In genomic region chr16:29839822-29840221, GRCh38 we compare ENCODE assay signal across 21 cellular contexts.
"Had no signal": no experiment of that assay in that cellular context is flagged by ENCODE, and none has a peak within 500 bp of the region (broad histone marks: within the 10 kb centered on the region; RNA-seq: fewer than 3 reads in every experiment).

No MANE protein-coding gene starts in this region.

- H3K27ac ChIP-seq: cardiac muscle cell, foreskin keratinocyte, hepatocyte, left lung, right lobe of liver, skin epidermis, stomach, suprapubic skin, transverse colon had no signal

- H3K4me1 Mint-ChIP-seq: activated naive CD8-positive, alpha-beta T cell treated with anti-CD3 and anti-CD28 coated beads, Interleukin-2, amount 10 ng/mL, durations not matched to agents 7 days and 5 days; immature natural killer cell; nephron; WTC11 had no signal

- H3K9me3 Mint-ChIP-seq: activated naive CD8-positive, alpha-beta T cell treated with anti-CD3 and anti-CD28 coated beads, Interleukin-2, amount 10 ng/mL, durations not matched to agents 7 days and 5 days; activated T-cell treated with anti-CD3 and anti-CD28 coated beads, Interleukin-2, amount 50 U/mL, for 72 hours; dendritic cell treated with granulocyte-macrophage colony-stimulating factor and Interleukin-4, amounts not matched to agents 40 ng/mL and 50 ng/mL, for 4 days; immature natural killer cell; nephron; WTC11 had no signal

- H3K36me3 Mint-ChIP-seq: WTC11 had no signal

- ATAC-seq: activated T-cell treated with anti-CD3 and anti-CD28 coated beads, Interleukin-2, amount 50 U/mL, for 72 hours; foreskin keratinocyte; left lung; right lobe of liver; WTC11 had no signal

- H3K4me2 ChIP-seq: hepatocyte had no signal

- H3K27ac Mint-ChIP-seq: activated naive CD8-positive, alpha-beta T cell treated with anti-CD3 and anti-CD28 coated beads, Interleukin-2, amount 10 ng/mL, durations not matched to agents 7 days and 5 days; dendritic cell treated with granulocyte-macrophage colony-stimulating factor and Interleukin-4, amounts not matched to agents 40 ng/mL and 50 ng/mL, for 4 days; nephron; WTC11 had no signal

- H3K27me3 ChIP-seq: cardiac muscle cell, foreskin keratinocyte, hepatocyte, left lung, right lobe of liver, stomach, suprapubic skin, transverse colon had no signal

- H3K4me3 ChIP-seq: cardiac muscle cell, hepatocyte, left lung, right lobe of liver, skin epidermis, stomach, suprapubic skin, transverse colon had no signal

- H3K9me3 ChIP-seq: left lung, right lobe of liver, stomach, suprapubic skin, transverse colon had no signal

- H3K79me2 ChIP-seq: hepatocyte had no signal

- H3K27me3 Mint-ChIP-seq: activated naive CD8-positive, alpha-beta T cell treated with anti-CD3 and anti-CD28 coated beads, Interleukin-2, amount 10 ng/mL, durations not matched to agents 7 days and 5 days; dendritic cell treated with granulocyte-macrophage colony-stimulating factor and Interleukin-4, amounts not matched to agents 40 ng/mL and 50 ng/mL, for 4 days had no signal

- H2AFZ ChIP-seq: hepatocyte had no signal

- H3K36me3 ChIP-seq: cardiac muscle cell had no signal

- H3K4me3 Mint-ChIP-seq: activated naive CD8-positive, alpha-beta T cell treated with anti-CD3 and anti-CD28 coated beads, Interleukin-2, amount 10 ng/mL, durations not matched to agents 7 days and 5 days; activated T-cell treated with anti-CD3 and anti-CD28 coated beads, Interleukin-2, amount 50 U/mL, for 72 hours; dendritic cell treated with granulocyte-macrophage colony-stimulating factor and Interleukin-4, amounts not matched to agents 40 ng/mL and 50 ng/mL, for 4 days; immature natural killer cell; nephron; WTC11 had no signal

- H3K4me1 ChIP-seq: foreskin keratinocyte, right lobe of liver, stomach, suprapubic skin, transverse colon had no signal

- DNase-seq: activated CD4-positive, alpha-beta T cell treated with anti-CD3 and anti-CD28 coated beads, Interleukin-2, amount 50 U/mL, for 48 hours; activated CD8-positive, alpha-beta memory T cell treated with anti-CD3 and anti-CD28 coated beads, Interleukin-2, amount 50 U/mL, for 48 hours; activated gamma-delta T cell treated with Interleukin-2 at 50 U/mL for 16 hours; activated naive CD8-positive, alpha-beta T cell treated with anti-CD3 and anti-CD28 coated beads, Interleukin-2, amount 10 ng/mL, durations not matched to agents 7 days and 5 days; activated T-cell treated with anti-CD3 and anti-CD28 coated beads, Interleukin-2, amount 50 U/mL, for 72 hours; effector CD8-positive, alpha-beta T cell; foreskin keratinocyte; immature natural killer cell; left lung; right lobe of liver; stimulated activated CD4-positive, alpha-beta T cell treated with anti-CD3 and anti-CD28 coated beads, Interleukin-1b, Interleukin-23, amount 100 ng/mL, for 48 hours; stomach; T1000; transverse colon had no signal
